Comparison of ENCODE assay signal across 1 cellular context in the genomic region with DNA sequence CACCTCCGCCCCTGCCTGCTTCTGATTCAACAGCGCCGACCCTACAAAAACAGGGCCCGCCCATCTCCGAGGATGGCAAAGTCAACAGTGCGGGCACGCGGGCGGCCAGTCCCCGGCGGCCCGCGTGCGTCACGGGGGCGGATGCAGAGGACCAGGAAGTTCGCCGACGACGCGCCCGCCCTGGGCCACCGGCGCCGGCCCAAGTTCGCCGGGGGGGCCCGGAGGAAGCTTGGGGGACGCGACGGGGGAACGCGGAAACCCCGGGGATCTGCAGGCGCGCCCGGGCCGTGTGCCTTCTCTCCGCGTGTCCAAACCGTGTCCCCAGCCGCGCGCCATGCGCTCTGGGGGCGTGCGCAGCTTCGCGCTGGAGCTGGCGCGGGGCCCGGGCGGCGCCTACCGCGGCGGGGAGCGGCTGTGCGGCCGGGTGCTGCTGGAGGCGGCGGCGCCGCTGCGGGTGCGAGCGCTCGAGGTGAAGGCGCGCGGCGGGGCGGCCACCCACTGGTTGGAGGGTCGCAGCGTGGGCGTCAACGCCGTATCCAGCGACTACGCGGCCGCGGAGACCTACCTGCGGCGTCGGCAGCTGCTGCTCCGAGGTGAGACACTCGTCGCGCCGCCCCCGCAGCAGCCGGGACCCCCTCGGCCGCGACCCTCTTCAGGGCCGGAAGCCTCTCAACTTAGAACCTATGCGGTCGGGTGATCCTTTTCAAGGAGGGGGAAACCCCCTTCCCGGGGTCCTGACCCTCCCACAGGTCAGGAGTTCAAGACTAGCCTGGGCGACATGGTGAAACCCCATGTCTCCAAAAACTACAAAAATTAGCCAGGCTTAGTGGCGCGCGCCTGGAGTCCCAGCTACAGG.
A peak's percentile ranks its signal among the peaks of the same experiment; 100 is the strongest.
TF ChIP-seq lines count a peak whose summit lies in the region.

No MANE protein-coding gene starts in this region.

TF ChIP-seq in GM12878, 131 proteins besides CTCF, POLR2A, EP300 and RAD21 (continues in another document):
- TF ChIP-seq, protein P1, sequence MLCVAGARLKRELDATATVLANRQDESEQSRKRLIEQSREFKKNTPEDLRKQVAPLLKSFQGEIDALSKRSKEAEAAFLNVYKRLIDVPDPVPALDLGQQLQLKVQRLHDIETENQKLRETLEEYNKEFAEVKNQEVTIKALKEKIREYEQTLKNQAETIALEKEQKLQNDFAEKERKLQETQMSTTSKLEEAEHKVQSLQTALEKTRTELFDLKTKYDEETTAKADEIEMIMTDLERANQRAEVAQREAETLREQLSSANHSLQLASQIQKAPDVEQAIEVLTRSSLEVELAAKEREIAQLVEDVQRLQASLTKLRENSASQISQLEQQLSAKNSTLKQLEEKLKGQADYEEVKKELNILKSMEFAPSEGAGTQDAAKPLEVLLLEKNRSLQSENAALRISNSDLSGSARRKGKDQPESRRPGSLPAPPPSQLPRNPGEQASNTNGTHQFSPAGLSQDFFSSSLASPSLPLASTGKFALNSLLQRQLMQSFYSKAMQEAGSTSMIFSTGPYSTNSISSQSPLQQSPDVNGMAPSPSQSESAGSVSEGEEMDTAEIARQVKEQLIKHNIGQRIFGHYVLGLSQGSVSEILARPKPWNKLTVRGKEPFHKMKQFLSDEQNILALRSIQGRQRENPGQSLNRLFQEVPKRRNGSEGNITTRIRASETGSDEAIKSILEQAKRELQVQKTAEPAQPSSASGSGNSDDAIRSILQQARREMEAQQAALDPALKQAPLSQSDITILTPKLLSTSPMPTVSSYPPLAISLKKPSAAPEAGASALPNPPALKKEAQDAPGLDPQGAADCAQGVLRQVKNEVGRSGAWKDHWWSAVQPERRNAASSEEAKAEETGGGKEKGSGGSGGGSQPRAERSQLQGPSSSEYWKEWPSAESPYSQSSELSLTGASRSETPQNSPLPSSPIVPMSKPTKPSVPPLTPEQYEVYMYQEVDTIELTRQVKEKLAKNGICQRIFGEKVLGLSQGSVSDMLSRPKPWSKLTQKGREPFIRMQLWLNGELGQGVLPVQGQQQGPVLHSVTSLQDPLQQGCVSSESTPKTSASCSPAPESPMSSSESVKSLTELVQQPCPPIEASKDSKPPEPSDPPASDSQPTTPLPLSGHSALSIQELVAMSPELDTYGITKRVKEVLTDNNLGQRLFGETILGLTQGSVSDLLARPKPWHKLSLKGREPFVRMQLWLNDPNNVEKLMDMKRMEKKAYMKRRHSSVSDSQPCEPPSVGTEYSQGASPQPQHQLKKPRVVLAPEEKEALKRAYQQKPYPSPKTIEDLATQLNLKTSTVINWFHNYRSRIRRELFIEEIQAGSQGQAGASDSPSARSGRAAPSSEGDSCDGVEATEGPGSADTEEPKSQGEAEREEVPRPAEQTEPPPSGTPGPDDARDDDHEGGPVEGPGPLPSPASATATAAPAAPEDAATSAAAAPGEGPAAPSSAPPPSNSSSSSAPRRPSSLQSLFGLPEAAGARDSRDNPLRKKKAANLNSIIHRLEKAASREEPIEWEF (IDR thresholded peaks at IDR 0.05; ENCODE audit: insufficient replicate concordance, low read depth, low read length): no peak
- no peak for TF ChIP-seq POU2F2 (IDR thresholded peaks at IDR 0.05; ENCODE audit: borderline replicate concordance, low read depth, low read length)
- TF ChIP-seq SRF (IDR thresholded peaks at IDR 0.05; ENCODE audit: low read depth in 2 of 2, low read length in 2 of 2): no peak
- peak; percentile 51; the same call in 1 of the 2 replicates for TF ChIP-seq PAX5 (IDR thresholded peaks at IDR 0.05; ENCODE audit: borderline replicate concordance, low read depth, low read length)
- TF ChIP-seq SUPT20H (IDR thresholded peaks at IDR 0.05; ENCODE audit: borderline replicate concordance, control insufficient read depth, low read depth, low read length): no peak
- TF ChIP-seq KDM1A (IDR thresholded peaks at IDR 0.05; ENCODE audit: borderline replicate concordance): no peak
- TF ChIP-seq, protein P2, sequence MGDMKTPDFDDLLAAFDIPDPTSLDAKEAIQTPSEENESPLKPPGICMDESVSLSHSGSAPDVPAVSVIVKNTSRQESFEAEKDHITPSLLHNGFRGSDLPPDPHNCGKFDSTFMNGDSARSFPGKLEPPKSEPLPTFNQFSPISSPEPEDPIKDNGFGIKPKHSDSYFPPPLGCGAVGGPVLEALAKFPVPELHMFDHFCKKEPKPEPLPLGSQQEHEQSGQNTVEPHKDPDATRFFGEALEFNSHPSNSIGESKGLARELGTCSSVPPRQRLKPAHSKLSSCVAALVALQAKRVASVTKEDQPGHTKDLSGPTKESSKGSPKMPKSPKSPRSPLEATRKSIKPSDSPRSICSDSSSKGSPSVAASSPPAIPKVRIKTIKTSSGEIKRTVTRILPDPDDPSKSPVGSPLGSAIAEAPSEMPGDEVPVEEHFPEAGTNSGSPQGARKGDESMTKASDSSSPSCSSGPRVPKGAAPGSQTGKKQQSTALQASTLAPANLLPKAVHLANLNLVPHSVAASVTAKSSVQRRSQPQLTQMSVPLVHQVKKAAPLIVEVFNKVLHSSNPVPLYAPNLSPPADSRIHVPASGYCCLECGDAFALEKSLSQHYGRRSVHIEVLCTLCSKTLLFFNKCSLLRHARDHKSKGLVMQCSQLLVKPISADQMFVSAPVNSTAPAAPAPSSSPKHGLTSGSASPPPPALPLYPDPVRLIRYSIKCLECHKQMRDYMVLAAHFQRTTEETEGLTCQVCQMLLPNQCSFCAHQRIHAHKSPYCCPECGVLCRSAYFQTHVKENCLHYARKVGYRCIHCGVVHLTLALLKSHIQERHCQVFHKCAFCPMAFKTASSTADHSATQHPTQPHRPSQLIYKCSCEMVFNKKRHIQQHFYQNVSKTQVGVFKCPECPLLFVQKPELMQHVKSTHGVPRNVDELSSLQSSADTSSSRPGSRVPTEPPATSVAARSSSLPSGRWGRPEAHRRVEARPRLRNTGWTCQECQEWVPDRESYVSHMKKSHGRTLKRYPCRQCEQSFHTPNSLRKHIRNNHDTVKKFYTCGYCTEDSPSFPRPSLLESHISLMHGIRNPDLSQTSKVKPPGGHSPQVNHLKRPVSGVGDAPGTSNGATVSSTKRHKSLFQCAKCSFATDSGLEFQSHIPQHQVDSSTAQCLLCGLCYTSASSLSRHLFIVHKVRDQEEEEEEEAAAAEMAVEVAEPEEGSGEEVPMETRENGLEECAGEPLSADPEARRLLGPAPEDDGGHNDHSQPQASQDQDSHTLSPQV (IDR thresholded peaks at IDR 0.05): 0 out of 2 replicates have a peak, but pooled peaks have one; percentile 7
- TF ChIP-seq SMAD1 (IDR thresholded peaks at IDR 0.05; ENCODE audit: low read depth, partially characterized antibody): no peak
- TF ChIP-seq, protein P3, sequence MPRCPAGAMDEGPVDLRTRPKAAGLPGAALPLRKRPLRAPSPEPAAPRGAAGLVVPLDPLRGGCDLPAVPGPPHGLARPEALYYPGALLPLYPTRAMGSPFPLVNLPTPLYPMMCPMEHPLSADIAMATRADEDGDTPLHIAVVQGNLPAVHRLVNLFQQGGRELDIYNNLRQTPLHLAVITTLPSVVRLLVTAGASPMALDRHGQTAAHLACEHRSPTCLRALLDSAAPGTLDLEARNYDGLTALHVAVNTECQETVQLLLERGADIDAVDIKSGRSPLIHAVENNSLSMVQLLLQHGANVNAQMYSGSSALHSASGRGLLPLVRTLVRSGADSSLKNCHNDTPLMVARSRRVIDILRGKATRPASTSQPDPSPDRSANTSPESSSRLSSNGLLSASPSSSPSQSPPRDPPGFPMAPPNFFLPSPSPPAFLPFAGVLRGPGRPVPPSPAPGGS (IDR thresholded peaks at IDR 0.05; ENCODE audit: borderline replicate concordance, insufficient read depth, low read depth, low read length, poor library complexity, severe bottlenecking): no peak
- no peak for TF ChIP-seq CBX5 (IDR thresholded peaks at IDR 0.05; ENCODE audit: low read depth)
- TF ChIP-seq, protein P4, sequence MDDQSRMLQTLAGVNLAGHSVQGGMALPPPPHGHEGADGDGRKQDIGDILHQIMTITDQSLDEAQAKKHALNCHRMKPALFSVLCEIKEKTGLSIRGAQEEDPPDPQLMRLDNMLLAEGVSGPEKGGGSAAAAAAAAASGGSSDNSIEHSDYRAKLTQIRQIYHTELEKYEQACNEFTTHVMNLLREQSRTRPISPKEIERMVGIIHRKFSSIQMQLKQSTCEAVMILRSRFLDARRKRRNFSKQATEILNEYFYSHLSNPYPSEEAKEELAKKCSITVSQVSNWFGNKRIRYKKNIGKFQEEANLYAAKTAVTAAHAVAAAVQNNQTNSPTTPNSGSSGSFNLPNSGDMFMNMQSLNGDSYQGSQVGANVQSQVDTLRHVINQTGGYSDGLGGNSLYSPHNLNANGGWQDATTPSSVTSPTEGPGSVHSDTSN (IDR thresholded peaks at IDR 0.05; ENCODE audit: insufficient replicate concordance, low read depth, low read length): no peak
- TF ChIP-seq GABPA (IDR thresholded peaks at IDR 0.05; ENCODE audit: low read depth): no peak
- TF ChIP-seq, protein P5, sequence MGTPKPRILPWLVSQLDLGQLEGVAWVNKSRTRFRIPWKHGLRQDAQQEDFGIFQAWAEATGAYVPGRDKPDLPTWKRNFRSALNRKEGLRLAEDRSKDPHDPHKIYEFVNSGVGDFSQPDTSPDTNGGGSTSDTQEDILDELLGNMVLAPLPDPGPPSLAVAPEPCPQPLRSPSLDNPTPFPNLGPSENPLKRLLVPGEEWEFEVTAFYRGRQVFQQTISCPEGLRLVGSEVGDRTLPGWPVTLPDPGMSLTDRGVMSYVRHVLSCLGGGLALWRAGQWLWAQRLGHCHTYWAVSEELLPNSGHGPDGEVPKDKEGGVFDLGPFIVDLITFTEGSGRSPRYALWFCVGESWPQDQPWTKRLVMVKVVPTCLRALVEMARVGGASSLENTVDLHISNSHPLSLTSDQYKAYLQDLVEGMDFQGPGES (IDR thresholded peaks at IDR 0.05): no peak
- TF ChIP-seq ZBED1 (IDR thresholded peaks at IDR 0.05; ENCODE audit: borderline replicate concordance): no peak
- peak; percentile 50; the same call in 1 of the 2 replicates for TF ChIP-seq TAF1 (IDR thresholded peaks at IDR 0.05; ENCODE audit: borderline replicate concordance, low read depth, low read length)
- peak; percentile 22 for TF ChIP-seq RELA (IDR thresholded peaks at IDR 0.05; ENCODE audit: borderline replicate concordance, partially characterized antibody)
- TF ChIP-seq, protein P6, sequence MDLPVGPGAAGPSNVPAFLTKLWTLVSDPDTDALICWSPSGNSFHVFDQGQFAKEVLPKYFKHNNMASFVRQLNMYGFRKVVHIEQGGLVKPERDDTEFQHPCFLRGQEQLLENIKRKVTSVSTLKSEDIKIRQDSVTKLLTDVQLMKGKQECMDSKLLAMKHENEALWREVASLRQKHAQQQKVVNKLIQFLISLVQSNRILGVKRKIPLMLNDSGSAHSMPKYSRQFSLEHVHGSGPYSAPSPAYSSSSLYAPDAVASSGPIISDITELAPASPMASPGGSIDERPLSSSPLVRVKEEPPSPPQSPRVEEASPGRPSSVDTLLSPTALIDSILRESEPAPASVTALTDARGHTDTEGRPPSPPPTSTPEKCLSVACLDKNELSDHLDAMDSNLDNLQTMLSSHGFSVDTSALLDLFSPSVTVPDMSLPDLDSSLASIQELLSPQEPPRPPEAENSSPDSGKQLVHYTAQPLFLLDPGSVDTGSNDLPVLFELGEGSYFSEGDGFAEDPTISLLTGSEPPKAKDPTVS (IDR thresholded peaks at IDR 0.05; ENCODE audit: low read depth, low read length): no peak
- no peak for TF ChIP-seq ZZZ3 (IDR thresholded peaks at IDR 0.05; ENCODE audit: control insufficient read depth, insufficient read length, low read depth)
- no peak for TF ChIP-seq BMI1 (IDR thresholded peaks at IDR 0.05; ENCODE audit: borderline replicate concordance)
- TF ChIP-seq CBX3 (IDR thresholded peaks at IDR 0.05; ENCODE audit: borderline replicate concordance, low read depth): no peak
- TF ChIP-seq, protein P7, sequence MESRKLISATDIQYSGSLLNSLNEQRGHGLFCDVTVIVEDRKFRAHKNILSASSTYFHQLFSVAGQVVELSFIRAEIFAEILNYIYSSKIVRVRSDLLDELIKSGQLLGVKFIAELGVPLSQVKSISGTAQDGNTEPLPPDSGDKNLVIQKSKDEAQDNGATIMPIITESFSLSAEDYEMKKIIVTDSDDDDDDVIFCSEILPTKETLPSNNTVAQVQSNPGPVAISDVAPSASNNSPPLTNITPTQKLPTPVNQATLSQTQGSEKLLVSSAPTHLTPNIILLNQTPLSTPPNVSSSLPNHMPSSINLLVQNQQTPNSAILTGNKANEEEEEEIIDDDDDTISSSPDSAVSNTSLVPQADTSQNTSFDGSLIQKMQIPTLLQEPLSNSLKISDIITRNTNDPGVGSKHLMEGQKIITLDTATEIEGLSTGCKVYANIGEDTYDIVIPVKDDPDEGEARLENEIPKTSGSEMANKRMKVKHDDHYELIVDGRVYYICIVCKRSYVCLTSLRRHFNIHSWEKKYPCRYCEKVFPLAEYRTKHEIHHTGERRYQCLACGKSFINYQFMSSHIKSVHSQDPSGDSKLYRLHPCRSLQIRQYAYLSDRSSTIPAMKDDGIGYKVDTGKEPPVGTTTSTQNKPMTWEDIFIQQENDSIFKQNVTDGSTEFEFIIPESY (IDR thresholded peaks at IDR 0.05): no peak
- no peak for TF ChIP-seq NR2C2 (IDR thresholded peaks at IDR 0.05; ENCODE audit: borderline replicate concordance, control insufficient read depth, insufficient read length, low read depth)
- TF ChIP-seq ZNF622 (IDR thresholded peaks at IDR 0.05): no peak
- no peak for TF ChIP-seq PAX8 (IDR thresholded peaks at IDR 0.05)
- no peak for TF ChIP-seq IRF4 (IDR thresholded peaks at IDR 0.05; ENCODE audit: low read depth, low read length)
- TF ChIP-seq CEBPB (IDR thresholded peaks at IDR 0.05; ENCODE audit: borderline replicate concordance in 1 of 2, low read depth in 2 of 2, low read length in 2 of 2): no peak
- peak; percentile 17; the same call in 1 of the 2 replicates for TF ChIP-seq MTA2 (IDR thresholded peaks at IDR 0.05; ENCODE audit: low read depth)
- peak; percentile 9; the same call in 1 of the 2 replicates for TF ChIP-seq FOXK2 (IDR thresholded peaks at IDR 0.05)
- TF ChIP-seq TARDBP (IDR thresholded peaks at IDR 0.05; ENCODE audit: borderline replicate concordance): no peak
- no peak for TF ChIP-seq HCFC1 (IDR thresholded peaks at IDR 0.05; ENCODE audit: low read length)
- TF ChIP-seq SMAD5 (IDR thresholded peaks at IDR 0.05; ENCODE audit: low read depth): no peak; the same call in 1 of the 2 replicates
- no peak for TF ChIP-seq CHD2 (IDR thresholded peaks at IDR 0.05; ENCODE audit: borderline replicate concordance, low read depth, low read length)
- TF ChIP-seq, protein P8, sequence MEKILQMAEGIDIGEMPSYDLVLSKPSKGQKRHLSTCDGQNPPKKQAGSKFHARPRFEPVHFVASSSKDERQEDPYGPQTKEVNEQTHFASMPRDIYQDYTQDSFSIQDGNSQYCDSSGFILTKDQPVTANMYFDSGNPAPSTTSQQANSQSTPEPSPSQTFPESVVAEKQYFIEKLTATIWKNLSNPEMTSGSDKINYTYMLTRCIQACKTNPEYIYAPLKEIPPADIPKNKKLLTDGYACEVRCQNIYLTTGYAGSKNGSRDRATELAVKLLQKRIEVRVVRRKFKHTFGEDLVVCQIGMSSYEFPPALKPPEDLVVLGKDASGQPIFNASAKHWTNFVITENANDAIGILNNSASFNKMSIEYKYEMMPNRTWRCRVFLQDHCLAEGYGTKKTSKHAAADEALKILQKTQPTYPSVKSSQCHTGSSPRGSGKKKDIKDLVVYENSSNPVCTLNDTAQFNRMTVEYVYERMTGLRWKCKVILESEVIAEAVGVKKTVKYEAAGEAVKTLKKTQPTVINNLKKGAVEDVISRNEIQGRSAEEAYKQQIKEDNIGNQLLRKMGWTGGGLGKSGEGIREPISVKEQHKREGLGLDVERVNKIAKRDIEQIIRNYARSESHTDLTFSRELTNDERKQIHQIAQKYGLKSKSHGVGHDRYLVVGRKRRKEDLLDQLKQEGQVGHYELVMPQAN (conservative IDR thresholded peaks at IDR 0.05): peak; percentile 91
- TF ChIP-seq ZNF24 (IDR thresholded peaks at IDR 0.05): no peak
- TF ChIP-seq MEF2A (IDR thresholded peaks at IDR 0.05; ENCODE audit: insufficient read depth, low read depth, low read length): no peak
- no peak for TF ChIP-seq STAT1 (conservative IDR thresholded peaks at IDR 0.05)
- TF ChIP-seq HDGF (IDR thresholded peaks at IDR 0.05): no peak
